In the genomic region with DNA sequence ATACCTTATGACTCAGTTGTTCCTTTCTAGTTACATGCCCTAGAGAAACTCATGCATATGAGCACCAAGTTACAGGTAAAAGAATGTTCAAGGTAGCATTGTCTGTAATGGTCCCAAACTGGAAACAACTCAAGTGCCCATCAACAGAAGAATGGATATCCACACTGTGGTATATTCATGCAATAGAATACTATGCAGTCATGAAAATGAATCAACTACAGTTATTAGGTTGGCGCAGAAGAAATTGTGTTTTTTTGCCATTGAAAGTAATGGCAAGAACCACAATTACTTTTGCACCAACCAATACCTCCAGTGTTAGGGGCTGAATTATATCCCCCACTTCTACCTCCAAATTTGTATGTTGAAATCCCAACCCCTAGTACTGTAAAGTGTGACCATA, we compare ENCODE assay signal across 34 cellular contexts. TPM values are rescaled to one million over a fixed set of nuclear protein-coding genes. Genes with fewer than 3 reads are reported as not detected.
"Had no signal": no experiment of that assay in that cellular context is flagged by ENCODE, and none has a peak within 500 bp of the region (broad histone marks: within the 10 kb centered on the region; RNA-seq: fewer than 3 reads in every experiment).

No MANE protein-coding gene starts in this region.

- DNase-seq: colonic mucosa; cortex of kidney; effector CD8-positive, alpha-beta T cell; effector memory CD8-positive, alpha-beta T cell; endodermal cell; erythroblast; esophagus squamous epithelium; foreskin fibroblast; foreskin melanocyte; gastrocnemius medialis; glutamatergic neuron; head of caudate nucleus; heart right ventricle; hippocampal formation; left lung; left ventricle myocardium superior; lower lobe of right lung; mesenchymal stem cell; mucosa of descending colon; naive B cell; naive thymus-derived CD8-positive, alpha-beta T cell had no signal

- H3K4me1 ChIP-seq: colonic mucosa, gastrocnemius medialis had no signal

- H3K9me3 ChIP-seq: colonic mucosa, esophagus squamous epithelium, gastrocnemius medialis, left lung, lower lobe of right lung, mucosa of descending colon had no signal

- H3K27me3 ChIP-seq: colonic mucosa, esophagus squamous epithelium, gastrocnemius medialis, heart right ventricle, left lung had no signal

- H3K36me3 ChIP-seq: colonic mucosa, esophagus squamous epithelium, gastrocnemius medialis, heart right ventricle, left lung, lower lobe of right lung had no signal

- ATAC-seq: effector memory CD8-positive, alpha-beta T cell; esophagus mucosa; gastrocnemius medialis; heart right ventricle; left lung; left ventricle myocardium superior; lower lobe of right lung; mucosa of descending colon; naive thymus-derived CD8-positive, alpha-beta T cell had no signal

- H3K4me3 ChIP-seq: colonic mucosa, esophagus squamous epithelium, gastrocnemius medialis, heart right ventricle, left lung, lower lobe of right lung, mucosa of descending colon had no signal

- H3K27ac ChIP-seq: colonic mucosa, epithelial cell of prostate, esophagus squamous epithelium, gastrocnemius medialis, heart right ventricle, lower lobe of right lung had no signal

- FAIRE-seq: endometrium, islet of Langerhans, keratinocyte had no signal

RNA-seq across cellular contexts. Expression of a gene that starts 9.7 kb away (rescaled TPM):
- total RNA-seq: colonic mucosa; dermis microvascular lymphatic vessel endothelial cell; endodermal cell; esophagus mucosa; esophagus squamous epithelium; gastrocnemius medialis; glomerular endothelial cell; heart right ventricle; kidney epithelial cell; left lung; left ventricle myocardium superior; lower leg skin; lower lobe of right lung; lung microvascular endothelial cell; mesenteric fat pad; mesothelial cell of epicardium; mucosa of descending colon; myocyte; naive thymus-derived CD8-positive, alpha-beta T cell had no signal
- polyA plus RNA-seq: heart right ventricle; keratinocyte; naive thymus-derived CD8-positive, alpha-beta T cell had no signal

RNA-seq across cellular contexts. Expression of a gene that starts 24.2 kb away (rescaled TPM):
- total RNA-seq: glomerular endothelial cell, kidney epithelial cell had no signal
